Comparison of ENCODE assay signal across 15 cellular contexts in genomic region chr15:79157631-79158592, GRCh38.
"Had no signal": no experiment of that assay in that cellular context is flagged by ENCODE, and none has a peak within 500 bp of the region (broad histone marks: within the 10 kb centered on the region; RNA-seq: fewer than 3 reads in every experiment).

No MANE protein-coding gene starts in this region.

- H3K4me1 Mint-ChIP-seq: activated naive CD8-positive, alpha-beta T cell treated with anti-CD3 and anti-CD28 coated beads, Interleukin-2, amount 10 ng/mL, durations not matched to agents 7 days and 5 days had no signal

- H3K79me2 ChIP-seq: hepatocyte had no signal

- H3K9me3 Mint-ChIP-seq: activated CD4-positive, alpha-beta memory T cell treated with anti-CD3 and anti-CD28 coated beads for 36 hours; activated naive CD8-positive, alpha-beta T cell treated with anti-CD3 and anti-CD28 coated beads, Interleukin-2, amount 10 ng/mL, durations not matched to agents 7 days and 5 days; T-helper 2 cell treated with Interferon-gamma antibody and Interleukin-4, amounts not matched to agents 5 μg/mL and 100 μg/mL, for 36 hours had no signal

- DNase-seq: activated CD4-positive, alpha-beta memory T cell treated with anti-CD3 and anti-CD28 coated beads for 36 hours; activated gamma-delta T cell; activated naive CD8-positive, alpha-beta T cell treated with anti-CD3 and anti-CD28 coated beads, Interleukin-2, amount 10 ng/mL, durations not matched to agents 7 days and 5 days; activated T-cell treated with anti-CD3 and anti-CD28 coated beads, Interleukin-2, amount 50 U/mL, for 48 hours; aorta; kidney glomerular epithelial cell; midbrain; right lobe of liver; stimulated activated naive CD4-positive, alpha-beta T cell had no signal

- H3K27ac ChIP-seq: gastroesophageal sphincter, hepatocyte, neutrophil, right lobe of liver, suprapubic skin had no signal

- H3K27ac Mint-ChIP-seq: activated CD4-positive, alpha-beta memory T cell treated with anti-CD3 and anti-CD28 coated beads for 36 hours; activated naive CD8-positive, alpha-beta T cell treated with anti-CD3 and anti-CD28 coated beads, Interleukin-2, amount 10 ng/mL, durations not matched to agents 7 days and 5 days; progenitor cell of endocrine pancreas; T-helper 2 cell treated with Interferon-gamma antibody and Interleukin-4, amounts not matched to agents 5 μg/mL and 100 μg/mL, for 36 hours had no signal

- H3K9me3 ChIP-seq: gastroesophageal sphincter, neutrophil, right lobe of liver, suprapubic skin had no signal

- H2AFZ ChIP-seq: hepatocyte had no signal

- H3K27me3 ChIP-seq: gastroesophageal sphincter, hepatocyte, right lobe of liver, suprapubic skin had no signal

- ATAC-seq: gastroesophageal sphincter had no signal

- H3K36me3 ChIP-seq: gastroesophageal sphincter, neutrophil, right lobe of liver, suprapubic skin had no signal

- H3K4me3 ChIP-seq: gastroesophageal sphincter, hepatocyte, right lobe of liver, suprapubic skin had no signal

- H3K4me2 ChIP-seq: hepatocyte had no signal

- H3K4me3 Mint-ChIP-seq: activated CD4-positive, alpha-beta memory T cell treated with anti-CD3 and anti-CD28 coated beads for 36 hours; activated naive CD8-positive, alpha-beta T cell treated with anti-CD3 and anti-CD28 coated beads, Interleukin-2, amount 10 ng/mL, durations not matched to agents 7 days and 5 days; T-helper 2 cell treated with Interferon-gamma antibody and Interleukin-4, amounts not matched to agents 5 μg/mL and 100 μg/mL, for 36 hours had no signal

- H3K36me3 Mint-ChIP-seq: activated CD4-positive, alpha-beta memory T cell treated with anti-CD3 and anti-CD28 coated beads for 36 hours; activated naive CD8-positive, alpha-beta T cell treated with anti-CD3 and anti-CD28 coated beads, Interleukin-2, amount 10 ng/mL, durations not matched to agents 7 days and 5 days had no signal

- H3K4me1 ChIP-seq: gastroesophageal sphincter, suprapubic skin had no signal
